Comparison of ENCODE assay signal across 1 cellular context in genomic region chr6:163324928-163325784, GRCh38.
TF ChIP-seq lines count a peak whose summit lies in the region.

No MANE protein-coding gene starts in this region.

TF ChIP-seq in HepG2, 621 proteins besides CTCF, POLR2A, EP300 and RAD21 (continued from another document and continues in another):
- TF ChIP-seq, protein P1, sequence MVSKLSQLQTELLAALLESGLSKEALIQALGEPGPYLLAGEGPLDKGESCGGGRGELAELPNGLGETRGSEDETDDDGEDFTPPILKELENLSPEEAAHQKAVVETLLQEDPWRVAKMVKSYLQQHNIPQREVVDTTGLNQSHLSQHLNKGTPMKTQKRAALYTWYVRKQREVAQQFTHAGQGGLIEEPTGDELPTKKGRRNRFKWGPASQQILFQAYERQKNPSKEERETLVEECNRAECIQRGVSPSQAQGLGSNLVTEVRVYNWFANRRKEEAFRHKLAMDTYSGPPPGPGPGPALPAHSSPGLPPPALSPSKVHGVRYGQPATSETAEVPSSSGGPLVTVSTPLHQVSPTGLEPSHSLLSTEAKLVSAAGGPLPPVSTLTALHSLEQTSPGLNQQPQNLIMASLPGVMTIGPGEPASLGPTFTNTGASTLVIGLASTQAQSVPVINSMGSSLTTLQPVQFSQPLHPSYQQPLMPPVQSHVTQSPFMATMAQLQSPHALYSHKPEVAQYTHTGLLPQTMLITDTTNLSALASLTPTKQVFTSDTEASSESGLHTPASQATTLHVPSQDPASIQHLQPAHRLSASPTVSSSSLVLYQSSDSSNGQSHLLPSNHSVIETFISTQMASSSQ (IDR thresholded peaks at IDR 0.05; ENCODE audit: low read depth), result no peak
- TF ChIP-seq, protein P1 (CRISPR knock-in tag; IDR thresholded peaks at IDR 0.05; ENCODE audit: borderline replicate concordance), result 0 out of 2 replicates have a peak, but pooled peaks have one; percentile 36
- TF ChIP-seq HOXA5 (CRISPR knock-in tag; IDR thresholded peaks at IDR 0.05) (no peak), E2F2 (CRISPR knock-in tag; IDR thresholded peaks at IDR 0.05; ENCODE audit: borderline replicate concordance) (0 out of 2 replicates have a peak, but pooled peaks have one; percentile 41), MTF2 (CRISPR knock-in tag; IDR thresholded peaks at IDR 0.05; ENCODE audit: borderline replicate concordance) (no peak), TAF15 (IDR thresholded peaks at IDR 0.05; ENCODE audit: low read depth, low read length, poor library complexity, severe bottlenecking) (no peak), ISX (CRISPR knock-in tag; conservative IDR thresholded peaks at IDR 0.05) (no peak), TRIM22 (IDR thresholded peaks at IDR 0.05) (no peak), BRD4 (CRISPR knock-in tag; IDR thresholded peaks at IDR 0.05) (0 out of 2 replicates have a peak, but pooled peaks have one; percentile 18), ISL2 (CRISPR knock-in tag; IDR thresholded peaks at IDR 0.05) (peak; percentile 65), ZNF570 (CRISPR knock-in tag; IDR thresholded peaks at IDR 0.05; ENCODE audit: borderline replicate concordance) (no peak), GLMP (CRISPR knock-in tag; IDR thresholded peaks at IDR 0.05; ENCODE audit: borderline replicate concordance) (no peak), TARDBP (CRISPR knock-in tag; IDR thresholded peaks at IDR 0.05) (0 out of 2 replicates have a peak, but pooled peaks have one; percentile 41), ZNF615 (CRISPR knock-in tag; IDR thresholded peaks at IDR 0.05; ENCODE audit: borderline replicate concordance) (0 out of 2 replicates have a peak, but pooled peaks have one; percentile 48), ZFAT (CRISPR knock-in tag; conservative IDR thresholded peaks at IDR 0.05) (peak; percentile 76), FIP1L1 (IDR thresholded peaks at IDR 0.05; ENCODE audit: borderline replicate concordance, insufficient read depth, low read depth, low read length) (0 out of 2 replicates have a peak, but pooled peaks have one; percentile 33), FOXJ3 (CRISPR knock-in tag; IDR thresholded peaks at IDR 0.05; ENCODE audit: borderline replicate concordance) (peak; percentile 45; the same call in 1 of the 2 replicates), ZNF746 (CRISPR knock-in tag; IDR thresholded peaks at IDR 0.05) (no peak), CBX5 (CRISPR knock-in tag; IDR thresholded peaks at IDR 0.05; ENCODE audit: borderline replicate concordance) (no peak), ZNF816 (CRISPR knock-in tag; IDR thresholded peaks at IDR 0.05; ENCODE audit: borderline replicate concordance) (no peak), GTF2F1 (IDR thresholded peaks at IDR 0.05; ENCODE audit: low read length) (no peak), RORA (CRISPR knock-in tag; IDR thresholded peaks at IDR 0.05) (no peak), FOXO4 (CRISPR knock-in tag; conservative IDR thresholded peaks at IDR 0.05) (0 out of 2 replicates have a peak, but pooled peaks have one; percentile 45), HMG20A (CRISPR knock-in tag; IDR thresholded peaks at IDR 0.05; ENCODE audit: borderline replicate concordance) (no peak), ZFX (CRISPR knock-in tag; IDR thresholded peaks at IDR 0.05; ENCODE audit: low read depth) (0 out of 2 replicates have a peak, but pooled peaks have one; percentile 28), CENPX (CRISPR knock-in tag; IDR thresholded peaks at IDR 0.05) (no peak), SALL1 (CRISPR knock-in tag; IDR thresholded peaks at IDR 0.05) (peak; percentile 54), KLF12 (CRISPR knock-in tag; IDR thresholded peaks at IDR 0.05; ENCODE audit: borderline replicate concordance) (0 out of 2 replicates have a peak, but pooled peaks have one; percentile 29), CHD4 (IDR thresholded peaks at IDR 0.05; ENCODE audit: borderline replicate concordance, low read length) (peak; percentile 82; the same call in 1 of the 2 replicates), ZSCAN29 (CRISPR knock-in tag; conservative IDR thresholded peaks at IDR 0.05) (peak; percentile 55; the same call in 1 of the 2 replicates), GFI1 (CRISPR knock-in tag; IDR thresholded peaks at IDR 0.05; ENCODE audit: borderline replicate concordance) (peak; percentile 34; the same call in 1 of the 2 replicates), ZNF737 (CRISPR knock-in tag; IDR thresholded peaks at IDR 0.05; ENCODE audit: borderline replicate concordance) (no peak), ZNF274 (CRISPR knock-in tag; IDR thresholded peaks at IDR 0.05) (no peak; the same call in 1 of the 2 replicates), ZBTB7A (CRISPR knock-in tag; IDR thresholded peaks at IDR 0.05) (no peak), XRCC5 (optimal IDR thresholded peaks at IDR 0.05; ENCODE audit: low read length) (peak; percentile 68), MED1 (CRISPR knock-in tag; IDR thresholded peaks at IDR 0.05) (0 out of 2 replicates have a peak, but pooled peaks have one; percentile 12)
- TF ChIP-seq, protein P2, sequence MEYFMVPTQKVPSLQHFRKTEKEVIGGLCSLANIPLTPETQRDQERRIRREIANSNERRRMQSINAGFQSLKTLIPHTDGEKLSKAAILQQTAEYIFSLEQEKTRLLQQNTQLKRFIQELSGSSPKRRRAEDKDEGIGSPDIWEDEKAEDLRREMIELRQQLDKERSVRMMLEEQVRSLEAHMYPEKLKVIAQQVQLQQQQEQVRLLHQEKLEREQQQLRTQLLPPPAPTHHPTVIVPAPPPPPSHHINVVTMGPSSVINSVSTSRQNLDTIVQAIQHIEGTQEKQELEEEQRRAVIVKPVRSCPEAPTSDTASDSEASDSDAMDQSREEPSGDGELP (IDR thresholded peaks at IDR 0.05; ENCODE audit: borderline replicate concordance, low read depth), result no peak
- TF ChIP-seq, protein P3, sequence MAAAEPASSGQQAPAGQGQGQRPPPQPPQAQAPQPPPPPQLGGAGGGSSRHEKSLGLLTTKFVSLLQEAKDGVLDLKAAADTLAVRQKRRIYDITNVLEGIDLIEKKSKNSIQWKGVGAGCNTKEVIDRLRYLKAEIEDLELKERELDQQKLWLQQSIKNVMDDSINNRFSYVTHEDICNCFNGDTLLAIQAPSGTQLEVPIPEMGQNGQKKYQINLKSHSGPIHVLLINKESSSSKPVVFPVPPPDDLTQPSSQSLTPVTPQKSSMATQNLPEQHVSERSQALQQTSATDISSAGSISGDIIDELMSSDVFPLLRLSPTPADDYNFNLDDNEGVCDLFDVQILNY (CRISPR knock-in tag; conservative IDR thresholded peaks at IDR 0.05), result no peak
- TF ChIP-seq, protein P4, sequence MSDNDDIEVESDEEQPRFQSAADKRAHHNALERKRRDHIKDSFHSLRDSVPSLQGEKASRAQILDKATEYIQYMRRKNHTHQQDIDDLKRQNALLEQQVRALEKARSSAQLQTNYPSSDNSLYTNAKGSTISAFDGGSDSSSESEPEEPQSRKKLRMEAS (IDR thresholded peaks at IDR 0.05), result 0 out of 2 replicates have a peak, but pooled peaks have one; percentile 17
- TF ChIP-seq, protein P5, sequence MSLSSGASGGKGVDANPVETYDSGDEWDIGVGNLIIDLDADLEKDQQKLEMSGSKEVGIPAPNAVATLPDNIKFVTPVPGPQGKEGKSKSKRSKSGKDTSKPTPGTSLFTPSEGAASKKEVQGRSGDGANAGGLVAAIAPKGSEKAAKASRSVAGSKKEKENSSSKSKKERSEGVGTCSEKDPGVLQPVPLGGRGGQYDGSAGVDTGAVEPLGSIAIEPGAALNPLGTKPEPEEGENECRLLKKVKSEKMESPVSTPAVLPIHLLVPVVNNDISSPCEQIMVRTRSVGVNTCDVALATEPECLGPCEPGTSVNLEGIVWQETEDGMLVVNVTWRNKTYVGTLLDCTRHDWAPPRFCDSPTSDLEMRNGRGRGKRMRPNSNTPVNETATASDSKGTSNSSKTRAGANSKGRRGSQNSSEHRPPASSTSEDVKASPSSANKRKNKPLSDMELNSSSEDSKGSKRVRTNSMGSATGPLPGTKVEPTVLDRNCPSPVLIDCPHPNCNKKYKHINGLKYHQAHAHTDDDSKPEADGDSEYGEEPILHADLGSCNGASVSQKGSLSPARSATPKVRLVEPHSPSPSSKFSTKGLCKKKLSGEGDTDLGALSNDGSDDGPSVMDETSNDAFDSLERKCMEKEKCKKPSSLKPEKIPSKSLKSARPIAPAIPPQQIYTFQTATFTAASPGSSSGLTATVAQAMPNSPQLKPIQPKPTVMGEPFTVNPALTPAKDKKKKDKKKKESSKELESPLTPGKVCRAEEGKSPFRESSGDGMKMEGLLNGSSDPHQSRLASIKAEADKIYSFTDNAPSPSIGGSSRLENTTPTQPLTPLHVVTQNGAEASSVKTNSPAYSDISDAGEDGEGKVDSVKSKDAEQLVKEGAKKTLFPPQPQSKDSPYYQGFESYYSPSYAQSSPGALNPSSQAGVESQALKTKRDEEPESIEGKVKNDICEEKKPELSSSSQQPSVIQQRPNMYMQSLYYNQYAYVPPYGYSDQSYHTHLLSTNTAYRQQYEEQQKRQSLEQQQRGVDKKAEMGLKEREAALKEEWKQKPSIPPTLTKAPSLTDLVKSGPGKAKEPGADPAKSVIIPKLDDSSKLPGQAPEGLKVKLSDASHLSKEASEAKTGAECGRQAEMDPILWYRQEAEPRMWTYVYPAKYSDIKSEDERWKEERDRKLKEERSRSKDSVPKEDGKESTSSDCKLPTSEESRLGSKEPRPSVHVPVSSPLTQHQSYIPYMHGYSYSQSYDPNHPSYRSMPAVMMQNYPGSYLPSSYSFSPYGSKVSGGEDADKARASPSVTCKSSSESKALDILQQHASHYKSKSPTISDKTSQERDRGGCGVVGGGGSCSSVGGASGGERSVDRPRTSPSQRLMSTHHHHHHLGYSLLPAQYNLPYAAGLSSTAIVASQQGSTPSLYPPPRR (CRISPR knock-in tag; IDR thresholded peaks at IDR 0.05; ENCODE audit: borderline replicate concordance), result 0 out of 2 replicates have a peak, but pooled peaks have one; percentile 28
- TF ChIP-seq, protein P6, sequence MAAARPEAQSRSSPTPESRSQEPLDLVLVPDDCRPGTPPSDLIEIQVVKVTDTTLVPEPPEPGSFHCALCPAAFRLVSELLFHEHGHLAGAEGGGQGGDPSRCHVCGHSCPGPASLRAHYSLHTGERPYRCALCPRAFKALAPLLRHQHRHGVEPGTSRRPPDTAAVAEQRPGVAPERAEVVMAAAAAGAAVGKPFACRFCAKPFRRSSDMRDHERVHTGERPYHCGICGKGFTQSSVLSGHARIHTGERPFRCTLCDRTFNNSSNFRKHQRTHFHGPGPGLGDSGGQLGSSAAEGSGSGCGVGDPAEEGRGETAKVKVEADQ (CRISPR knock-in tag; IDR thresholded peaks at IDR 0.05; ENCODE audit: borderline replicate concordance), result 0 out of 2 replicates have a peak, but pooled peaks have one; percentile 43
- TF ChIP-seq, protein P7, sequence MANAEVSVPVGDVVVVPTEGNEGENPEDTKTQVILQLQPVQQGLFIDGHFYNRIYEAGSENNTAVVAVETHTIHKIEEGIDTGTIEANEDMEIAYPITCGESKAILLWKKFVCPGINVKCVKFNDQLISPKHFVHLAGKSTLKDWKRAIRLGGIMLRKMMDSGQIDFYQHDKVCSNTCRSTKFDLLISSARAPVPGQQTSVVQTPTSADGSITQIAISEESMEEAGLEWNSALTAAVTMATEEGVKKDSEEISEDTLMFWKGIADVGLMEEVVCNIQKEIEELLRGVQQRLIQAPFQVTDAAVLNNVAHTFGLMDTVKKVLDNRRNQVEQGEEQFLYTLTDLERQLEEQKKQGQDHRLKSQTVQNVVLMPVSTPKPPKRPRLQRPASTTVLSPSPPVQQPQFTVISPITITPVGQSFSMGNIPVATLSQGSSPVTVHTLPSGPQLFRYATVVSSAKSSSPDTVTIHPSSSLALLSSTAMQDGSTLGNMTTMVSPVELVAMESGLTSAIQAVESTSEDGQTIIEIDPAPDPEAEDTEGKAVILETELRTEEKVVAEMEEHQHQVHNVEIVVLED (CRISPR knock-in tag; IDR thresholded peaks at IDR 0.05; ENCODE audit: borderline replicate concordance), result peak; percentile 20; the same call in 1 of the 2 replicates
